ENCODE assay signal across 23 cellular contexts in genomic region chr18:40852406-40852805, GRCh38.
A peak's percentile ranks its signal among the peaks of the same experiment; 100 is the strongest.
DNase-seq lines count a peak whose midpoint lies in the region; ATAC-seq, FAIRE-seq and TF ChIP-seq lines count a peak whose summit lies in the region.
"Had no signal": no experiment of that assay in that cellular context is flagged by ENCODE, and none has a peak within 500 bp of the region (broad histone marks: within the 10 kb centered on the region; RNA-seq: fewer than 3 reads in every experiment).

No MANE protein-coding gene starts in this region.

- no peaks in the 10 kb centered on the region for H3K79me2 ChIP-seq in astrocyte (ENCODE audit: insufficient read depth, low read length)

- no peaks in the 10 kb centered on the region for H3K36me3 ChIP-seq in astrocyte (ENCODE audit: insufficient read depth, low read length)
- H3K36me3 ChIP-seq: BLaER1, SJCRH30 had no signal

- H2AFZ ChIP-seq in astrocyte (ENCODE audit: low read depth, low read length): no peak overlapping the region

- peaks cover 6% of the 10 kb centered on the region for H3K4me1 ChIP-seq in astrocyte (ENCODE audit: insufficient read depth, low read length)
- H3K4me1 ChIP-seq: SJCRH30 had no signal

- no peaks in the 10 kb centered on the region for H3K9me3 Mint-ChIP-seq in astrocyte (ENCODE audit: unreplicated experiment)
- H3K9me3 Mint-ChIP-seq: H9 had no signal

- H3K27me3 ChIP-seq in astrocyte (ENCODE audit: insufficient read depth, low read length): no peaks in the 10 kb centered on the region
- H3K27me3 ChIP-seq: BLaER1, SJCRH30 had no signal

- H4K20me1 ChIP-seq in astrocyte (ENCODE audit: insufficient read depth, low read length): no peaks in the 10 kb centered on the region
- H4K20me1 ChIP-seq: BLaER1 had no signal

- no peak overlapping the region for H3K27ac ChIP-seq in astrocyte (ENCODE audit: low read depth, low read length)
- H3K27ac ChIP-seq: BLaER1, HL-60, KMS-11, RWPE1, SJCRH30 had no signal

- H3K4me1 Mint-ChIP-seq in astrocyte (ENCODE audit: low read depth, unreplicated experiment): no peaks in the 10 kb centered on the region
- H3K4me1 Mint-ChIP-seq: CD8-positive, alpha-beta memory T cell had no signal

- FAIRE-seq in astrocyte (lab: Jason Lieb, UNC): peak; percentile 20
- FAIRE-seq: A204.1, GM19239 had no signal

- no peak overlapping the region for H3K27ac Mint-ChIP-seq in astrocyte (ENCODE audit: unreplicated experiment)
- H3K27ac Mint-ChIP-seq: CD8-positive, alpha-beta memory T cell; H9 had no signal

- TF ChIP-seq CTCF in astrocyte (IDR thresholded peaks at IDR 0.05; ENCODE audit: insufficient read depth, low read depth, low read length): no peak

- H3K4me3 ChIP-seq in astrocyte (ENCODE audit: insufficient read depth, low read depth, low read length): no peak overlapping the region
- H3K4me3 ChIP-seq: BLaER1, SJCRH30 had no signal

- DNase-seq in ELR (ENCODE audit: low read depth): peak; percentile 21
- DNase-seq in NCI-H226: peak; percentile 10
- DNase-seq in astrocyte (ENCODE audit: low read depth): peak; percentile 65
- DNase-seq in iris pigment epithelial cell (ENCODE audit: low read depth): peak; percentile 65
- DNase-seq in activated effector memory CD4-positive, alpha-beta T cell treated with anti-CD3 and anti-CD28 coated beads, Interleukin-2, amount 50 U/mL, for 16 hours: no peak
- no peak for DNase-seq in NCI-H82 (lab: John Stamatoyannopoulos, UW)
- DNase-seq: CD8-positive, alpha-beta memory T cell; GF-D8; H9; NCI-H1092; NCI-H146; NCI-H2081 treated with DMSO at 0.1 percent for 48 hours; NCI-H345; NCI-H526; SJCRH30; SW 1271 had no signal

- ATAC-seq in GM19035 (IDR thresholded peaks at IDR 0.05; ENCODE audit: unreplicated experiment): no peak

- no peaks in the 10 kb centered on the region for H3K36me3 Mint-ChIP-seq in astrocyte (ENCODE audit: low read depth, unreplicated experiment)
- H3K36me3 Mint-ChIP-seq: CD8-positive, alpha-beta memory T cell had no signal

- H3K27me3 Mint-ChIP-seq in astrocyte (ENCODE audit: low read depth, unreplicated experiment): no peaks in the 10 kb centered on the region
- H3K27me3 Mint-ChIP-seq: CD8-positive, alpha-beta memory T cell had no signal

- H3K9ac ChIP-seq in astrocyte (ENCODE audit: low read length): no peak overlapping the region
- H3K9ac ChIP-seq: BLaER1, KMS-11 had no signal

- H3K4me3 Mint-ChIP-seq in astrocyte (ENCODE audit: unreplicated experiment): no peak overlapping the region
- H3K4me3 Mint-ChIP-seq: CD8-positive, alpha-beta memory T cell; H9 had no signal

- no peak overlapping the region for H3K4me2 ChIP-seq in astrocyte (ENCODE audit: low read length)
- H3K4me2 ChIP-seq: BLaER1 had no signal

- no peaks in the 10 kb centered on the region for H3K9me3 ChIP-seq in astrocyte (ENCODE audit: insufficient read depth, low read depth, low read length)
- H3K9me3 ChIP-seq: BLaER1, SJCRH30 had no signal

Comparison
In these comparisons a context has a peak if more than half of its experiments do, and no peak if none do; other contexts are left out.
1. DNase-seq: peak in ELR (single experiment), NCI-H226 (single experiment), astrocyte (single experiment) and iris pigment epithelial cell (single experiment); none in activated effector memory CD4-positive, alpha-beta T cell treated with anti-CD3 and anti-CD28 coated beads, Interleukin-2, amount 50 U/mL, for 16 hours (single experiment) and NCI-H82 (single experiment).